In the genomic region with DNA sequence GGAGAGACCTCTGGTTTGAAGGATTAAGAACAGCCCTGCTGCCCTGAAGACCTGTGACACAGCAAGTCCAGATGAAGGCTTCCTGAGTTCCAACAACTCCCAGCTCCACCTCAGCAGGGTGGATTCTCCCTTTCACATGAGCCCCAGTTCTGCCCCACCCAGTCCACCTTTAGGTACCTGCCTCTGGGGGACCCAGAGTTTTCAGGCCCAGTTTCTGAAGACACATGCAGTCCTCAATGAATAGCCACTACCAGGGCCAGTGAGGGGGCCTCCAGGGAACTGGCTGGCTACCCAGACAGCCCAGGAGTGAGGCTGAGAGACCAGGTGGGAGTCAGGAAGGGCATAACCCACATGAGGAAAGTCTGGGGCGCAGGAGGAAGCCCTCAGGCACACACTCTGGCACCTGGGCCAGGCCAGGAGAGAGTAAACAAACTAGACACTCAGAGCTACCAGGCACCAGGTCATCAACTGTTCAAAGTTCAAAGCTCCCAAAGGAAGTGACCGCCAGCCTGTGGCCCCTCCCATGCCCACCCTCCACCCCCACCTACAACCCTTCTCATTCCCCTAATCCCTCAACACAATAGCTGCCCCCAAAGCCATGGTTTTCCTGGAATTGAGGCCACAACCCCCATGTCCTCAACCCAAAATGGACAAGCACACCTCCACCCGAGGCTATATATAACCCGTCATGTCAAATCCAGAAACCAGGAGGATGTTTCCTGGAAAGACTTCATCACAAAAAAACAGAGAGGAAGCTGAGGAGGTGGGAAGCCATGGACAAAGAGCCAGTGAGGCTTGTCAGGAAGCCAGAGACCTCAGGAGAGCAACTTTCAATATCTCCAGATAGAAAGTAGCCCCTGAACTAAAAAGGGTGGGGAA, we compare ENCODE assay signal across 8 cellular contexts. TPM values are rescaled to one million over a fixed set of nuclear protein-coding genes. Genes with fewer than 3 reads are reported as not detected.
DNase-seq lines count a peak whose midpoint lies in the region; ATAC-seq and TF ChIP-seq lines count a peak whose summit lies in the region.

No MANE protein-coding gene starts in this region.

- H3K4me1 Mint-ChIP-seq in activated T-cell treated with anti-CD3 and anti-CD28 coated beads, Interleukin-2, amount 50 U/mL, for 4 hours (ENCODE audit: low read depth): peaks cover 17% of the 10 kb centered on the region
- peaks cover 44% of the 10 kb centered on the region for H3K4me1 Mint-ChIP-seq in brain

- WGBS in lung, 2 donors: 47 to 48% methylated on average over 4 of the region's 4 CpGs
- WGBS in tibial nerve, 2 donors: 52 to 60% methylated on average over 4 of the region's 4 CpGs

- H3K4me3 ChIP-seq in lung (no peak overlapping the region), tibial nerve (peak overlapping the region in 1 of 4 donors; percentile 82)

- peak overlapping the region; percentile 85 to 92 (median 92) for H3K27ac Mint-ChIP-seq in brain

- H3K27me3 ChIP-seq in lung (ENCODE audit: control insufficient read depth, insufficient read depth): no peaks in the 10 kb centered on the region
- H3K27me3 ChIP-seq in tibial nerve: no peaks in the 10 kb centered on the region

- H3K9me3 Mint-ChIP-seq in activated T-cell treated with anti-CD3 and anti-CD28 coated beads, Interleukin-2, amount 50 U/mL, for 4 hours: no peaks in the 10 kb centered on the region
- peaks cover 0 to 13% (median 4%) of the 10 kb centered on the region in 5 experiments for H3K9me3 Mint-ChIP-seq in brain

- ATAC-seq in activated T-cell treated with anti-CD3 and anti-CD28 coated beads, Interleukin-2, amount 50 U/mL, for 4 hours: no peak
- no peak for ATAC-seq in lung (ENCODE audit: insufficient read depth, low FRiP score)

- no peaks in the 10 kb centered on the region for H3K36me3 ChIP-seq in lung (ENCODE audit: control insufficient read depth in 2 of 2, insufficient read depth in 2 of 2, low read length in 2 of 2)
- peaks cover 0 to 8% (median 0%) of the 10 kb centered on the region in 3 donors for H3K36me3 ChIP-seq in tibial nerve

- TF ChIP-seq CTCF in brain (conservative IDR thresholded peaks at IDR 0.05): no peak
- TF ChIP-seq CTCF in lung (IDR thresholded peaks at IDR 0.05; ENCODE audit: control extremely low read depth, extremely low read depth): no peak
- no peak for TF ChIP-seq CTCF in tibial nerve (IDR thresholded peaks at IDR 0.05)

- H3K9me3 ChIP-seq in lung (ENCODE audit: control insufficient read depth in 2 of 2, insufficient read depth in 1 of 2, low read length in 1 of 2): no peaks in the 10 kb centered on the region
- H3K9me3 ChIP-seq in tibial nerve: no peaks in the 10 kb centered on the region

- H3K27me3 Mint-ChIP-seq in activated T-cell treated with anti-CD3 and anti-CD28 coated beads, Interleukin-2, amount 50 U/mL, for 4 hours (ENCODE audit: low read depth): peaks cover 2% of the 10 kb centered on the region
- H3K27me3 Mint-ChIP-seq in brain: peaks cover 4% of the 10 kb centered on the region

- no peak for DNase-seq in activated T-cell treated with anti-CD3 and anti-CD28 coated beads, Interleukin-2, amount 50 U/mL, for 4 hours
- DNase-seq in activated T-cell treated with anti-CD3 and anti-CD28 coated beads, Interleukin-2, amount 50 U/mL, for 48 hours: no peak
- DNase-seq in lung (ENCODE audit: low spot score) (no peak), tibial nerve (ENCODE audit: low spot score in 2 of 2) (no peak), hepatic stellate cell (ENCODE audit: low spot score) (no peak), HCEC 1CT (no peak)
- DNase-seq in activated CD4-positive, CD25-positive, alpha-beta regulatory T cell (lab: John Stamatoyannopoulos, UW): no peak

- TF ChIP-seq EP300 in tibial nerve (IDR thresholded peaks at IDR 0.05): no peak

- TF ChIP-seq POLR2A in tibial nerve (IDR thresholded peaks at IDR 0.05): no peak

- H3K4me3 Mint-ChIP-seq in activated T-cell treated with anti-CD3 and anti-CD28 coated beads, Interleukin-2, amount 50 U/mL, for 4 hours: peak overlapping the region; percentile 85
- peak overlapping the region; percentile 88 to 90 (median 88) for H3K4me3 Mint-ChIP-seq in brain

- H3K4me1 ChIP-seq in lung (ENCODE audit: control insufficient read depth in 2 of 2, insufficient read depth in 2 of 2, low read length in 2 of 2): peaks cover 9 to 17% of the 10 kb centered on the region in 2 donors
- peaks cover 0 to 57% (median 33%) of the 10 kb centered on the region in 4 donors for H3K4me1 ChIP-seq in tibial nerve

- no peaks in the 10 kb centered on the region for H3K36me3 Mint-ChIP-seq in activated T-cell treated with anti-CD3 and anti-CD28 coated beads, Interleukin-2, amount 50 U/mL, for 4 hours (ENCODE audit: insufficient read depth)
- H3K36me3 Mint-ChIP-seq in brain: peaks cover 12% of the 10 kb centered on the region

- peak overlapping the region; percentile 89 to 90 for H3K27ac ChIP-seq in lung (ENCODE audit: low read depth in 1 of 2, low read length in 1 of 2)
- peak overlapping the region; percentile 82 to 97 (median 89) for H3K27ac ChIP-seq in tibial nerve

RNA-seq across cellular contexts. Expression of a gene that starts 2.1 kb away (rescaled TPM):
- 10 to 100 TPM; 24.2 to 24.3 (median 24.2) TPM for total RNA-seq in activated T-cell treated with anti-CD3 and anti-CD28 coated beads, Interleukin-2, amount 50 U/mL, for 4 hours
- 55.9 TPM for polyA plus RNA-seq in brain (ENCODE audit: insufficient read depth, low read depth, low replicate concordance)
- total RNA-seq in lung: 10 to 100 TPM; 55.3 to 65.2 TPM
- polyA plus RNA-seq in lung: 10 to 100 TPM; 19.0 to 43.3 TPM
- 100 to 1,000 TPM in 3 of 4 donors, 10 to 100 TPM in 1; 71.6 to 125 (median 104) TPM for total RNA-seq in tibial nerve
